In the genomic region with DNA sequence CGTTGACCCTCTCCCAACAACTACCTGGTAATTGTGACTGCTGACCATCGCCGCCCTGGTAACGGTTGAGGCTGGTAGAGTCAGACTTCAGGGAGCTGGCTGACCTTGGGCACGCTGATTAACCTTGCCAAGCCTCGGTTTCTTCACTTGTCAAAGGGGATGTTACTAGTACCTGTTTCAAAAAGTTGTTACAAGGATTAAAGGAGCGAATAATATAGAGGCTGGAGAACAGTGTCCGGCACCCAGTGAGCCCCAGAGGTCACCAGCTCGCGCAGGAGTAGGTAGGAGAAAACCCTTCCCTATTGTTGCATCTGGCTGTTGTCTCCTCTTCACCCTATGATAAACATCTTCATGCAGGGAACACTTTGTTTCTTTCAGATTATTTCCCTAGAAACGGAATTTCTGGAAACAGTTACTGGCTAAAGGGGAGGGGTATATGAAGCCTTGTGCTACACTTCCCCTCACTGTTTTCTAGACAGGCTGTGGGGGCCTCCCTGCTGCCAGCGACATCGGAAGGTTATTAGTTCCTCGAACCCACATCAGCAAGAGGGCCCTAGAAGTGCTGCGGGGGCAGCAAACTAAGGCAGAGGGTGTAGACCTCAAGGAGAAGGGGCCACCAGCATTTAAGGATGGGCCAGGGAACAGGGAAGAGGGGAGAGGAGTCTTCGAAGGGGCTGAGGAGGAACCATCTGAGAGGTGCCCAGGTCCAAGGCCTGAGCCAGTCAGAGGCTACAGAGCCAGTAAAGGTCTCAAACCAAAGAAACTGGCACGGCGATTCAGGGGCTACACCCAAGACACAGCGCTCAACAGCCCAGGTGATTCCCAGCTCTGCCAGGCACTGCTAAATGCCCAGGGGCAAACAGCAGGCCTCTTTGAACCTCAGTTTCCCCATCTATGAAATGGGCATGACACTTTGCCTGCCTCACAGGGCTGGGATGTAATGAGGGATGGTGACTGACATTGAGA, we compare ENCODE assay signal across 1 cellular context.
TF ChIP-seq lines count a peak whose summit lies in the region.

No MANE protein-coding gene starts in this region.

TF ChIP-seq in GM23338, 12 proteins besides CTCF, POLR2A, EP300 and RAD21 (continued from another document):
- no peak for TF ChIP-seq ZNF114 (CRISPR knock-in tag; IDR thresholded peaks at IDR 0.05)
